ENCODE assay signal across 1 cellular context in the genomic region with DNA sequence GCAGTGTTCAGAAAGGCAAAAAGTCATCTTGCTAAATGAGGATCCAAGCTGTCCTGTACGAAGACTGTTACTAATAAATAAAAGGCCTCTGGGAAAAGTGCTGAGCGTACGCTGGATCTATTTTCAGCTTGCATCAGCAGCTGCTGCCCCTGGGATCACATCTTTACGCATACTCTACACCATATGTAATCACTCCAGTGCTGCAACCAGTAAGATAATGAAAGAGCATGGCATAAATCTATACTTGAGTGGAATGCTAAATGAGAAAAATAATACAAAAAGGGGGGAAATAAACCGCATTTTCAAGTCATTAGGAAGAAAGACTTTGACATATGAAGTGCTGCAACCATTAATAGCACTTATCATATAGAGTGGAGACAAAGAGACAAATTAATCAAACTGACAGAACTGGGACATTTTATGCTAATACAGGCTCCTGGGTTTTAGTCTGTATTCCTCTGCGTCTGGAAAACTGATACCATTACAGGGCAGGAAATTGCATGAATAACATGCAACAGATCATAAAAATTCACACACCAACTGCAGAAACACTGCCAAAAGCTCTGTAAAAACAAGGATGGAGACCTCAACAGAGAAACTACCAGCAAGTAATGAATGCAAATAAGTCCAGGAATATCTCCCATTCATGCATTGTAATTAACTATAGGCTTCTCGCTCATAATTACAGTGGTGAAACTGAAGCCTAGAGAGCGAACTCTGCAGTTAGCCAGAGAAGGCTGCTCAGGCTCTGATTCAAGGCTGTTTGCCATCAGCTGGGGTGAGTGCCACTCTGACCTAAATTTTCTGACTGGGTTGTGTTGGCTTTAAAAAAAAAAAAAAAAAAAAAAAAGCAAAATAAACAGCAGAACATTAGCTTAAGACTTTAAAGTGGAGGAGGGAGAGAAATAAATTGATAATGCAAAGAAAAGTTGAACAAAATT.
A peak's percentile ranks its signal among the peaks of the same experiment; 100 is the strongest.
TF ChIP-seq lines count a peak whose summit lies in the region.

No MANE protein-coding gene starts in this region.

TF ChIP-seq in HEK293, 187 proteins besides CTCF, POLR2A, EP300 and RAD21 (continued from another document):
- TF ChIP-seq, protein P1, sequence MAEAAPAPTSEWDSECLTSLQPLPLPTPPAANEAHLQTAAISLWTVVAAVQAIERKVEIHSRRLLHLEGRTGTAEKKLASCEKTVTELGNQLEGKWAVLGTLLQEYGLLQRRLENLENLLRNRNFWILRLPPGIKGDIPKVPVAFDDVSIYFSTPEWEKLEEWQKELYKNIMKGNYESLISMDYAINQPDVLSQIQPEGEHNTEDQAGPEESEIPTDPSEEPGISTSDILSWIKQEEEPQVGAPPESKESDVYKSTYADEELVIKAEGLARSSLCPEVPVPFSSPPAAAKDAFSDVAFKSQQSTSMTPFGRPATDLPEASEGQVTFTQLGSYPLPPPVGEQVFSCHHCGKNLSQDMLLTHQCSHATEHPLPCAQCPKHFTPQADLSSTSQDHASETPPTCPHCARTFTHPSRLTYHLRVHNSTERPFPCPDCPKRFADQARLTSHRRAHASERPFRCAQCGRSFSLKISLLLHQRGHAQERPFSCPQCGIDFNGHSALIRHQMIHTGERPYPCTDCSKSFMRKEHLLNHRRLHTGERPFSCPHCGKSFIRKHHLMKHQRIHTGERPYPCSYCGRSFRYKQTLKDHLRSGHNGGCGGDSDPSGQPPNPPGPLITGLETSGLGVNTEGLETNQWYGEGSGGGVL (tag by site-specific recombination; IDR thresholded peaks at IDR 0.05), result peak; percentile 75
- TF ChIP-seq, protein P2, sequence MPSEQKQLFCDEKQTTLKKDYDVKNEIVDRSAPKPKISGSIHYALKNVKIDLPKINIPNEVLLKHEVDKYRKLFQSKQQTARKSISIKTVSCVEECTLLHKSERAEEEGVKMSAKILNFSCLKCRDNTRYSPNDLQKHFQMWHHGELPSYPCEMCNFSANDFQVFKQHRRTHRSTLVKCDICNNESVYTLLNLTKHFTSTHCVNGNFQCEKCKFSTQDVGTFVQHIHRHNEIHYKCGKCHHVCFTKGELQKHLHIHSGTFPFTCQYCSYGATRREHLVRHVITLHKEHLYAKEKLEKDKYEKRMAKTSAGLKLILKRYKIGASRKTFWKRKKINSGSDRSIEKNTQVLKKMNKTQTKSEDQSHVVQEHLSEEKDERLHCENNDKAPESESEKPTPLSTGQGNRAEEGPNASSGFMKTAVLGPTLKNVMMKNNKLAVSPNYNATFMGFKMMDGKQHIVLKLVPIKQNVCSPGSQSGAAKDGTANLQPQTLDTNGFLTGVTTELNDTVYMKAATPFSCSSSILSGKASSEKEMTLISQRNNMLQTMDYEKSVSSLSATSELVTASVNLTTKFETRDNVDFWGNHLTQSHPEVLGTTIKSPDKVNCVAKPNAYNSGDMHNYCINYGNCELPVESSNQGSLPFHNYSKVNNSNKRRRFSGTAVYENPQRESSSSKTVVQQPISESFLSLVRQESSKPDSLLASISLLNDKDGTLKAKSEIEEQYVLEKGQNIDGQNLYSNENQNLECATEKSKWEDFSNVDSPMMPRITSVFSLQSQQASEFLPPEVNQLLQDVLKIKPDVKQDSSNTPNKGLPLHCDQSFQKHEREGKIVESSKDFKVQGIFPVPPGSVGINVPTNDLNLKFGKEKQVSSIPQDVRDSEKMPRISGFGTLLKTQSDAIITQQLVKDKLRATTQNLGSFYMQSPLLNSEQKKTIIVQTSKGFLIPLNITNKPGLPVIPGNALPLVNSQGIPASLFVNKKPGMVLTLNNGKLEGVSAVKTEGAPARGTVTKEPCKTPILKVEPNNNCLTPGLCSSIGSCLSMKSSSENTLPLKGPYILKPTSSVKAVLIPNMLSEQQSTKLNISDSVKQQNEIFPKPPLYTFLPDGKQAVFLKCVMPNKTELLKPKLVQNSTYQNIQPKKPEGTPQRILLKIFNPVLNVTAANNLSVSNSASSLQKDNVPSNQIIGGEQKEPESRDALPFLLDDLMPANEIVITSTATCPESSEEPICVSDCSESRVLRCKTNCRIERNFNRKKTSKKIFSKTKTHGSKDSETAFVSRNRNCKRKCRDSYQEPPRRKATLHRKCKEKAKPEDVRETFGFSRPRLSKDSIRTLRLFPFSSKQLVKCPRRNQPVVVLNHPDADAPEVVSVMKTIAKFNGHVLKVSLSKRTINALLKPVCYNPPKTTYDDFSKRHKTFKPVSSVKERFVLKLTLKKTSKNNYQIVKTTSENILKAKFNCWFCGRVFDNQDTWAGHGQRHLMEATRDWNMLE (tag by site-specific recombination; conservative IDR thresholded peaks at IDR 0.05; ENCODE audit: low read depth), result peak; percentile 45; the same call in 1 of the 2 replicates
- TF ChIP-seq ZBTB8A (tag by site-specific recombination; IDR thresholded peaks at IDR 0.05) (peak; percentile 21), ZNF169 (tag by site-specific recombination; IDR thresholded peaks at IDR 0.05) (no peak), IKZF3 (tag by site-specific recombination; IDR thresholded peaks at IDR 0.05) (peak; percentile 76; the same call in 1 of the 2 replicates), ZNF175 (tag by site-specific recombination; IDR thresholded peaks at IDR 0.05) (no peak), ZNF843 (tag by site-specific recombination; IDR thresholded peaks at IDR 0.05) (peak; percentile 87)
- TF ChIP-seq, protein P3, sequence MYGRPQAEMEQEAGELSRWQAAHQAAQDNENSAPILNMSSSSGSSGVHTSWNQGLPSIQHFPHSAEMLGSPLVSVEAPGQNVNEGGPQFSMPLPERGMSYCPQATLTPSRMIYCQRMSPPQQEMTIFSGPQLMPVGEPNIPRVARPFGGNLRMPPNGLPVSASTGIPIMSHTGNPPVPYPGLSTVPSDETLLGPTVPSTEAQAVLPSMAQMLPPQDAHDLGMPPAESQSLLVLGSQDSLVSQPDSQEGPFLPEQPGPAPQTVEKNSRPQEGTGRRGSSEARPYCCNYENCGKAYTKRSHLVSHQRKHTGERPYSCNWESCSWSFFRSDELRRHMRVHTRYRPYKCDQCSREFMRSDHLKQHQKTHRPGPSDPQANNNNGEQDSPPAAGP (tag by site-specific recombination; IDR thresholded peaks at IDR 0.05), result no peak
